ENCODE assay signal across 8 cellular contexts in genomic region chr4:24472514-24473308, GRCh38.
DNase-seq lines count a peak whose midpoint lies in the region; ATAC-seq and TF ChIP-seq lines count a peak whose summit lies in the region.

No MANE protein-coding gene starts in this region.

- intact Hi-C loops in heart left ventricle (cut with DNase I) = loop anchor here in 1 of 10 donors (10.0 kb wide), 1 partner anchor 82 kb away; no protein-coding TSS in a partner anchor
- intact Hi-C loops in aorta (cut with DNase I) = no loop called here

- H3F3A ChIP-seq in Loucy (ENCODE audit: low read depth) = no peaks in the 10 kb centered on the region

- no peaks in the 10 kb centered on the region for H3K36me3 ChIP-seq in Loucy (ENCODE audit: insufficient read depth, low read length)
- no peaks in the 10 kb centered on the region for H3K36me3 ChIP-seq in SK-N-MC (ENCODE audit: insufficient read depth, low read length)
- H3K36me3 ChIP-seq in adipocyte (ENCODE audit: control insufficient read depth, insufficient read depth, low read length, severe bottlenecking) = no peaks in the 10 kb centered on the region
- H3K36me3 ChIP-seq in heart left ventricle = no peaks in the 10 kb centered on the region
- no peaks in the 10 kb centered on the region for H3K36me3 ChIP-seq in parathyroid adenoma (ENCODE audit: control insufficient read depth, insufficient read depth, low read length)
- no peaks in the 10 kb centered on the region for H3K36me3 ChIP-seq in aorta (ENCODE audit: control insufficient read depth in 1 of 2, insufficient read depth in 2 of 2, low read length in 1 of 2)

- H3K9me3 ChIP-seq in Loucy (ENCODE audit: insufficient read depth, low read depth, low read length) (no peaks in the 10 kb centered on the region), SK-N-MC (ENCODE audit: low read depth, low read length) (no peaks in the 10 kb centered on the region), adipocyte (ENCODE audit: control insufficient read depth, low read length) (no peaks in the 10 kb centered on the region), heart left ventricle (no peaks in the 10 kb centered on the region), parathyroid adenoma (ENCODE audit: control insufficient read depth, low read length) (no peaks in the 10 kb centered on the region), aorta (ENCODE audit: control insufficient read depth, low read length) (no peaks in the 10 kb centered on the region)

- H3K4me2 ChIP-seq in Loucy (ENCODE audit: low read depth, low read length, poor library complexity, severe bottlenecking) = peak overlapping the region; percentile 88
- H3K4me2 ChIP-seq in parathyroid adenoma (ENCODE audit: low read length) = peak overlapping the region; percentile 93

- ATAC-seq in heart left ventricle = peak; percentile 87 to 93 (median 90)
- peak; percentile 92 for ATAC-seq in aorta (ENCODE audit: low FRiP score)

- no peaks in the 10 kb centered on the region for H3K9me2 ChIP-seq in Loucy (replicated peaks; ENCODE audit: low read depth, low read length)

- peak overlapping the region; percentile 92 for H3K4me3 ChIP-seq in Loucy (ENCODE audit: low read length, poor library complexity, severe bottlenecking)
- peak overlapping the region; percentile 79 for H3K4me3 ChIP-seq in SK-N-MC
- H3K4me3 ChIP-seq in adipocyte (ENCODE audit: low read length) = peak overlapping the region; percentile 83
- peak overlapping the region; percentile 19 to 92 (median 64) for H3K4me3 ChIP-seq in heart left ventricle
- peak overlapping the region; percentile 65 for H3K4me3 ChIP-seq in parathyroid adenoma (ENCODE audit: low read depth, low read length)
- peak overlapping the region; percentile 24 to 69 for H3K4me3 ChIP-seq in aorta (ENCODE audit: low read length in 2 of 2)

- peak overlapping the region; percentile 80 for H3K9ac ChIP-seq in Loucy (ENCODE audit: low read depth, low read length, poor library complexity, severe bottlenecking)
- no peak overlapping the region for H3K9ac ChIP-seq in SK-N-MC (ENCODE audit: insufficient read length)
- H3K9ac ChIP-seq in adipocyte (ENCODE audit: low read length) = peak overlapping the region; percentile 70
- no peak overlapping the region for H3K9ac ChIP-seq in parathyroid adenoma

- DNase-seq in EH (ENCODE audit: low read depth) (peak; percentile 75), H4 (ENCODE audit: low spot score) (peak; percentile 77), SK-N-MC (ENCODE audit: low read depth, low spot score) (no peak), adipocyte (ENCODE audit: low read depth) (peak; percentile 86), heart left ventricle (peak; percentile 83 to 92 (median 90)), aorta (peak; percentile 85 to 94)

- H3K27me3 ChIP-seq in Loucy (ENCODE audit: insufficient read depth, low read length, poor library complexity, severe bottlenecking) = no peaks in the 10 kb centered on the region
- H3K27me3 ChIP-seq in adipocyte (replicated peaks; ENCODE audit: control insufficient read depth, insufficient read depth, low read length) = no peaks in the 10 kb centered on the region
- peaks cover 0 to 50% (median 4%) of the 10 kb centered on the region in 9 donors for H3K27me3 ChIP-seq in heart left ventricle
- no peaks in the 10 kb centered on the region for H3K27me3 ChIP-seq in parathyroid adenoma (ENCODE audit: control insufficient read depth, insufficient read depth, low read length)
- no peaks in the 10 kb centered on the region for H3K27me3 ChIP-seq in aorta (ENCODE audit: control insufficient read depth in 1 of 2, insufficient read depth in 2 of 2, low read length in 1 of 2)

- 0 to 1% (median 0%) methylated on average over 42 to 93 of the region's 93 CpGs for WGBS in heart left ventricle, 4 donors
- 0% methylated on average over 56 to 93 of the region's 93 CpGs for WGBS in aorta, 2 donors

- no peak overlapping the region for H3K27ac ChIP-seq in SK-N-MC
- peak overlapping the region in 11 of 12 donors; percentile 17 to 78 (median 68) for H3K27ac ChIP-seq in heart left ventricle
- H3K27ac ChIP-seq in parathyroid adenoma = peak overlapping the region; percentile 41
- no peak overlapping the region for H3K27ac ChIP-seq in aorta (ENCODE audit: low read depth in 1 of 2, low read length in 2 of 2)

- TF ChIP-seq CTCF in Loucy (conservative IDR thresholded peaks at IDR 0.05; ENCODE audit: low read length) = peak; percentile 55
- peak; percentile 51 to 83 (median 70) for TF ChIP-seq CTCF in heart left ventricle (IDR thresholded peaks at IDR 0.05)
- peak; percentile 63 for TF ChIP-seq CTCF in parathyroid adenoma (IDR thresholded peaks at IDR 0.05)

- no peaks in the 10 kb centered on the region for H3K79me2 ChIP-seq in Loucy (ENCODE audit: insufficient read depth, low read length)
- no peaks in the 10 kb centered on the region for H3K79me2 ChIP-seq in parathyroid adenoma

- peak overlapping the region; percentile 97 for H2AFZ ChIP-seq in Loucy (ENCODE audit: low read length)
- H2AFZ ChIP-seq in parathyroid adenoma = peak overlapping the region; percentile 61

- peaks cover 10% of the 10 kb centered on the region for H3K4me1 ChIP-seq in Loucy (ENCODE audit: insufficient read depth, low read length, poor library complexity, severe bottlenecking)
- peaks cover 6% of the 10 kb centered on the region for H3K4me1 ChIP-seq in adipocyte (ENCODE audit: control insufficient read depth, insufficient read depth, low read length)
- peaks cover 0 to 41% (median 18%) of the 10 kb centered on the region in 12 donors for H3K4me1 ChIP-seq in heart left ventricle
- H3K4me1 ChIP-seq in parathyroid adenoma = no peaks in the 10 kb centered on the region
- H3K4me1 ChIP-seq in aorta (ENCODE audit: control insufficient read depth in 1 of 2, insufficient read depth in 2 of 2, low read length in 2 of 2) = no peaks in the 10 kb centered on the region

- TF ChIP-seq POLR2A in heart left ventricle (IDR thresholded peaks at IDR 0.05) = peak in 1 of 2 donors; percentile 3

- no peaks in the 10 kb centered on the region for H4K20me1 ChIP-seq in Loucy (ENCODE audit: insufficient read depth, low read length, poor library complexity, severe bottlenecking)

Comparison
In these comparisons a context has a peak if more than half of its experiments do, and no peak if none do; other contexts are left out.
1. H3K9ac ChIP-seq: peak in Loucy (single experiment) and adipocyte (single experiment); none in SK-N-MC (single experiment) and parathyroid adenoma (single experiment).
2. H3K27ac ChIP-seq: peak in heart left ventricle (11 of 12) and parathyroid adenoma (single experiment); none in SK-N-MC (single experiment) and aorta (0 of 2).
3. Peak in every context shown above with its lines, with median percentiles within 50 percentile points of each other: H3K4me3 ChIP-seq and CTCF ChIP-seq.